ENCODE assay signal across 9 cellular contexts in the genomic region with DNA sequence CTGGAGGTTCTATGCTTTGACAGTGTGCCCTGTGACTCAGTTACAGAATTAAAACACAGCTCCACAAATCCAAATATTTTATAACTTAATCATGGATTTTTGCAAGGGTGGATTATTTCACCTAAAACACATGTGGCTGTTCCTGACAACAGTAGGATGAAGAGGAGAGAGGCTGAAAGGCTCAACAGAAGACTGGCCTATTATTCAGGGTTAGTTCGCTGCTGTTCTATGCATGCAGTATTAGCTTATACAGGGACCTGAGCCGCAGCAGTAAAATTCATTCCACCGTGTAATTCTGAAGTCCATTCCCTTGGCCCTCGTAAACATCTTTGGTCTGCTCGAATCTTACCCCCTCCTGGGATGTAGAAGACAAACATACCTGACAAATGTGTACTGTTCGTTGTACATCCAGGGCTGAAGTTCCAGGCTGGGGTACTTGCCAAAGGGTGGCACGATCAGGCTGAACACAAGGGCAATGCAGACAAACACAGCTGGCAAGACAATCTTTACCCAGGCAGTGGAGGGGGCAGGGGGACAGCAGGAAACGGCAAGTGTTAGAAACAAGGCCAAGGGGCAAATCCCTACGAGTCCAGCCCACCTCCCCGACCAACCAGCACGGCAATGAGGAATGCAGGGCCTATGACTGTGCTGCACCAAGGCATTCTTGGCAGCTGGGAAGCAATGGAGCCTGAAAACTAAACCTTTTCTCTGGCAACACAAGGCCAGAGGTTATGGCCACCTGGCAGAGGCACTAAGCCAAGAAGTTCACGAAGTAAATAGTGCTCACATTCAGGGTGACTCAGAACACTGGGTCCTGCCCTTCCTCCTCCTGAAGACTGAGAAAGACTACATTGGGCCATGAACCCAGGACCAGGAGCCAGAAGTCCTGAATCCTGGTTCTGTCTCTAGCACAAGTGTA. TPM values are rescaled to one million over a fixed set of nuclear protein-coding genes. Genes with fewer than 3 reads are reported as not detected.
DNase-seq lines count a peak whose midpoint lies in the region; ATAC-seq and TF ChIP-seq lines count a peak whose summit lies in the region.
"Had no signal": no experiment of that assay in that cellular context is flagged by ENCODE, and none has a peak within 500 bp of the region (broad histone marks: within the 10 kb centered on the region; RNA-seq: fewer than 3 reads in every experiment).

No MANE protein-coding gene starts in this region.

- peak overlapping the region; percentile 85 for H3K27ac ChIP-seq in VCaP

- intact Hi-C loops in head of caudate nucleus (cut with DNase I) = no loop called here

- peak; percentile 26 for DNase-seq in HEK293T (ENCODE audit: extremely low spot score)
- DNase-seq in head of caudate nucleus = peak in 22 of 42 donors; percentile 4 to 61 (median 30)
- DNase-seq in activated effector memory CD4-positive, alpha-beta T cell treated with Interleukin-2 at 50 U/mL for 16 hours = no peak
- no peak for DNase-seq in cerebellum (ENCODE audit: low spot score)
- DNase-seq: stimulated activated naive CD8-positive, alpha-beta T cell treated with anti-CD3 and anti-CD28 coated beads, Interleukin-15, Interleukin-2, amounts not matched to agents 100 U/mL and 50 U/mL, for 24 hours had no signal

- POLR2A ChIA-PET in HEK293T (lab: Yijun Ruan, JAX) = no interaction called here

- H3K9me3 ChIP-seq in skeletal muscle satellite cell (replicated peaks; ENCODE audit: low read length) = no peaks in the 10 kb centered on the region

- CTCF ChIA-PET in HEK293T (lab: Yijun Ruan, JAX) = interaction anchor here (0.7 kb wide), 1 partner anchor 117 kb away, joined by 3 read pairs; no protein-coding TSS in a partner anchor

- no peak overlapping the region for H3K9ac ChIP-seq in skeletal muscle satellite cell (ENCODE audit: low read depth, low read length)

- H3K27me3 ChIP-seq in skeletal muscle satellite cell (ENCODE audit: control insufficient read depth, insufficient read depth, low read length) = no peaks in the 10 kb centered on the region

- TF ChIP-seq CTCF in VCaP (conservative IDR thresholded peaks at IDR 0.05) = no peak

- H3K4me3 ChIP-seq in skeletal muscle satellite cell (ENCODE audit: low read length) = no peak overlapping the region

- H3K4me1 ChIP-seq in skeletal muscle satellite cell (ENCODE audit: control insufficient read depth, insufficient read depth, low read length) = peaks cover 10% of the 10 kb centered on the region

- no peaks in the 10 kb centered on the region for H3K36me3 ChIP-seq in skeletal muscle satellite cell (ENCODE audit: insufficient read depth, low read length)

- H3K4me2 ChIP-seq in skeletal muscle satellite cell (ENCODE audit: low read length) = peak overlapping the region; percentile 48

- ATAC-seq in GM18519 (IDR thresholded peaks at IDR 0.05; ENCODE audit: low FRiP score, unreplicated experiment) (no peak), GM18858 (IDR thresholded peaks at IDR 0.05; ENCODE audit: unreplicated experiment) (no peak)
- ATAC-seq: stimulated activated naive CD8-positive, alpha-beta T cell treated with anti-CD3 and anti-CD28 coated beads, Interleukin-15, Interleukin-2, amounts not matched to agents 100 U/mL and 50 U/mL, for 24 hours had no signal

TF ChIP-seq in HEK293T, 16 proteins besides CTCF, POLR2A, EP300 and RAD21:
- TF ChIP-seq BHLHE40 (IDR thresholded peaks at IDR 0.05; ENCODE audit: borderline replicate concordance) (no peak), NFRKB (IDR thresholded peaks at IDR 0.05) (no peak), FOXM1 (IDR thresholded peaks at IDR 0.05; ENCODE audit: borderline replicate concordance) (no peak)

RNA-seq across cellular contexts. Expression of gene NIPSNAP3B, which starts 46.8 kb away (rescaled TPM):
- total RNA-seq in skeletal muscle satellite cell (2012; rRNA removed) = 0.22 and 0.51 TPM in 2 replicates
- total RNA-seq in cerebellum = 7.7 TPM

Comparison
In these comparisons a context has a peak if more than half of its experiments do, and no peak if none do; other contexts are left out.
1. DNase-seq: peak in HEK293T (single experiment) and head of caudate nucleus (22 of 42); none in activated effector memory CD4-positive, alpha-beta T cell treated with Interleukin-2 at 50 U/mL for 16 hours (single experiment) and cerebellum (single experiment).